1 cellular context compared by ENCODE assay signal in the genomic region with DNA sequence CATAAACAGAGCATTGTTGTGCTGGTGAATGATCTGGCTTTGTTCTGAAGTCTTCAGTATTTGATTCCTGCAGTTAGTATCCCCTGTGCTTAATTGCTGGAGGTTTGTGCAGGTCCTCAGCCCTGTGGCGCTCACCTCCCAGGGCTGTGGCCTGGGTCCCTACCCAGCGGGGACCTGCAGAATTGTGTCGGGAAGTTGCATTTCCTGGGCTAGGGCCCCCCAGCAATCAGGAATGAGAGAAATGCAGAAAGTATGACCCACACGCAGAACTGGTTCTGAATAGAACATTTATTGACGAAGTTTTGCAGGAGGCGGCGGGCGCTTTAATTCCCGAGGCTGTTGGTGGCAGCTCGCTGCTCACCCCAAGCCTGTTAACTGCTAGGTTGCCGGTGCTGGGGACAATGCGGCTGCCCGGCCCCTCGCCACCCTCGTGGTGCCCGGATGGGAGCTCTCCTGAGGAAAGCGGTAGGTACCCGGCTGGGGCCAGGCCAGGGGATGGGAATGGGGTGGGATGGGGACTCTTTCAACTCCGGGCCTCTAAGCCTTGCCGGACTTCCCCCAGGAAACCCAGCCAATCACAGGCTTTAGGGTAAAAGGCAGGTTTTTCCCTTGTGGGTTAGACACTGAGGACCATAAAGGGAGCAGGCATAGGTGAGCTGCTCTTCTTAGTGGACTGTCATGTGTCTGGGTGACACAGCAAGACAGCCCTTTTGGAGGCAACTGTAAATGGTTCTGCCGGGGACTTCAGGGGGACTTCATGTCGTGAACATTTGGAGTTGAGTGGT.
TF ChIP-seq lines count a peak whose summit lies in the region.

No MANE protein-coding gene starts in this region.

TF ChIP-seq in WTC11, 78 proteins besides CTCF, POLR2A, EP300 and RAD21 (continued from another document):
- TF ChIP-seq, protein P1, sequence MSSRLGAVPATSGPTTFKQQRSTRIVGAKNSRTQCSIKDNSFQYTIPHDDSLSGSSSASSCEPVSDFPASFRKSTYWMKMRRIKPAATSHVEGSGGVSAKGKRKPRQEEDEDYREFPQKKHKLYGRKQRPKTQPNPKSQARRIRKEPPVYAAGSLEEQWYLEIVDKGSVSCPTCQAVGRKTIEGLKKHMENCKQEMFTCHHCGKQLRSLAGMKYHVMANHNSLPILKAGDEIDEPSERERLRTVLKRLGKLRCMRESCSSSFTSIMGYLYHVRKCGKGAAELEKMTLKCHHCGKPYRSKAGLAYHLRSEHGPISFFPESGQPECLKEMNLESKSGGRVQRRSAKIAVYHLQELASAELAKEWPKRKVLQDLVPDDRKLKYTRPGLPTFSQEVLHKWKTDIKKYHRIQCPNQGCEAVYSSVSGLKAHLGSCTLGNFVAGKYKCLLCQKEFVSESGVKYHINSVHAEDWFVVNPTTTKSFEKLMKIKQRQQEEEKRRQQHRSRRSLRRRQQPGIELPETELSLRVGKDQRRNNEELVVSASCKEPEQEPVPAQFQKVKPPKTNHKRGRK (CRISPR knock-in tag; IDR thresholded peaks at IDR 0.05; ENCODE audit: borderline replicate concordance) = no peak
- TF ChIP-seq, protein P2, sequence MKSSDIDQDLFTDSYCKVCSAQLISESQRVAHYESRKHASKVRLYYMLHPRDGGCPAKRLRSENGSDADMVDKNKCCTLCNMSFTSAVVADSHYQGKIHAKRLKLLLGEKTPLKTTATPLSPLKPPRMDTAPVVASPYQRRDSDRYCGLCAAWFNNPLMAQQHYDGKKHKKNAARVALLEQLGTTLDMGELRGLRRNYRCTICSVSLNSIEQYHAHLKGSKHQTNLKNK (CRISPR knock-in tag; IDR thresholded peaks at IDR 0.05) = no peak
- TF ChIP-seq, protein P3, sequence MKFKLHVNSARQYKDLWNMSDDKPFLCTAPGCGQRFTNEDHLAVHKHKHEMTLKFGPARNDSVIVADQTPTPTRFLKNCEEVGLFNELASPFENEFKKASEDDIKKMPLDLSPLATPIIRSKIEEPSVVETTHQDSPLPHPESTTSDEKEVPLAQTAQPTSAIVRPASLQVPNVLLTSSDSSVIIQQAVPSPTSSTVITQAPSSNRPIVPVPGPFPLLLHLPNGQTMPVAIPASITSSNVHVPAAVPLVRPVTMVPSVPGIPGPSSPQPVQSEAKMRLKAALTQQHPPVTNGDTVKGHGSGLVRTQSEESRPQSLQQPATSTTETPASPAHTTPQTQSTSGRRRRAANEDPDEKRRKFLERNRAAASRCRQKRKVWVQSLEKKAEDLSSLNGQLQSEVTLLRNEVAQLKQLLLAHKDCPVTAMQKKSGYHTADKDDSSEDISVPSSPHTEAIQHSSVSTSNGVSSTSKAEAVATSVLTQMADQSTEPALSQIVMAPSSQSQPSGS (CRISPR knock-in tag; IDR thresholded peaks at IDR 0.05; ENCODE audit: borderline replicate concordance, low read depth) = no peak
- peak; percentile 59; the same call in 1 of the 2 replicates for TF ChIP-seq FOXP1 (CRISPR knock-in tag; IDR thresholded peaks at IDR 0.05; ENCODE audit: borderline replicate concordance)
- TF ChIP-seq GABPB1 (CRISPR knock-in tag; IDR thresholded peaks at IDR 0.05) = no peak
TF ChIP-seq in WTC11: peak in this region for 11.
